ENCODE assay signal across 11 cellular contexts in genomic region chr3:159856496-159857098, GRCh38. TPM values are rescaled to one million over a fixed set of nuclear protein-coding genes. Genes with fewer than 3 reads are reported as not detected.
DNase-seq lines count a peak whose midpoint lies in the region; ATAC-seq and TF ChIP-seq lines count a peak whose summit lies in the region.
"Had no signal": no experiment of that assay in that cellular context is flagged by ENCODE, and none has a peak within 500 bp of the region (broad histone marks: within the 10 kb centered on the region; RNA-seq: fewer than 3 reads in every experiment).

No MANE protein-coding gene starts in this region.

- DNase-seq in NCI-H748 (lab: John Stamatoyannopoulos, UW; ENCODE audit: unreplicated experiment) (peak; percentile 32), NCI-H748 treated with DMSO at 0.1 percent for 48 hours (lab: John Stamatoyannopoulos, UW) (no peak), type B pancreatic cell (ENCODE audit: extremely low spot score, unreplicated experiment) (no peak), RKO (ENCODE audit: low spot score) (no peak), NCI-H187 (lab: John Stamatoyannopoulos, UW) (no peak)
- DNase-seq: NCI-H187 treated with DMSO at 0.1 percent for 48 hours had no signal

- peaks cover 90% of the 10 kb centered on the region for H3K4me1 ChIP-seq in mesodermal cell (ENCODE audit: control insufficient read depth, insufficient read depth, low read length, poor library complexity, severe bottlenecking)

- peak overlapping the region; percentile 24 to 72 (median 62) for H3K4me3 Mint-ChIP-seq in brain
- H3K4me3 Mint-ChIP-seq in type B pancreatic cell = peak overlapping the region; percentile 35
- H3K4me3 Mint-ChIP-seq: activated naive CD8-positive, alpha-beta T cell had no signal

- H3K27ac ChIP-seq in mesodermal cell (ENCODE audit: low read depth, low read length, severe bottlenecking) = peak overlapping the region; percentile 99

- 77 to 80% methylated on average over 7 to 13 of the region's 14 CpGs for WGBS in mesodermal cell (ENCODE audit: insufficient coverage in 2 of 2), 2 experiments

- H3K27ac Mint-ChIP-seq in brain (peak overlapping the region; percentile 85 to 95 (median 92)), type B pancreatic cell (peak overlapping the region; percentile 28)
- H3K27ac Mint-ChIP-seq: activated naive CD8-positive, alpha-beta T cell had no signal

- H3K4me3 ChIP-seq in mesodermal cell (ENCODE audit: extremely low read depth, insufficient read depth, low read length, poor library complexity, severe bottlenecking) = no peak overlapping the region
- H3K4me3 ChIP-seq: A549 had no signal

- H3K27me3 Mint-ChIP-seq in brain (peaks cover 3% of the 10 kb centered on the region), type B pancreatic cell (no peaks in the 10 kb centered on the region)

- no peak for ATAC-seq in GM21528 (IDR thresholded peaks at IDR 0.05; ENCODE audit: low FRiP score, unreplicated experiment)
- ATAC-seq: A549 had no signal

- no peaks in the 10 kb centered on the region for H3K9me3 ChIP-seq in mesodermal cell (ENCODE audit: control insufficient read depth, low read length)
- H3K9me3 ChIP-seq: A549 had no signal

- H3K36me3 ChIP-seq in mesodermal cell (ENCODE audit: control insufficient read depth, insufficient read depth, low read length) = peaks cover 9% of the 10 kb centered on the region

- H3K4me1 Mint-ChIP-seq in brain (peaks cover 100% of the 10 kb centered on the region), type B pancreatic cell (ENCODE audit: unreplicated experiment) (peaks cover 80% of the 10 kb centered on the region)

- H3K9me3 Mint-ChIP-seq in brain (no peaks in the 10 kb centered on the region), type B pancreatic cell (no peaks in the 10 kb centered on the region)

- no peak for TF ChIP-seq CTCF in brain (conservative IDR thresholded peaks at IDR 0.05)
- no peak for TF ChIP-seq CTCF in type B pancreatic cell (conservative IDR thresholded peaks at IDR 0.05)

- H3K36me3 Mint-ChIP-seq in brain (no peaks in the 10 kb centered on the region), type B pancreatic cell (no peaks in the 10 kb centered on the region)
- H3K36me3 Mint-ChIP-seq: activated naive CD8-positive, alpha-beta T cell had no signal

RNA-seq across cellular contexts. Expression of gene SCHIP1, which starts 16.9 kb away (rescaled TPM):
- polyA plus RNA-seq in brain (ENCODE audit: insufficient read depth, low read depth, low replicate concordance) = 51.7 TPM
- 20.6 TPM for polyA plus RNA-seq in mesodermal cell (2013, experiment 1 of 2)
- 14.4 TPM for polyA plus RNA-seq in mesodermal cell (2013, experiment 2 of 2)
- 0.43 and 13.3 TPM in 2 replicates for total RNA-seq in type B pancreatic cell (ENCODE audit: low replicate concordance)
